ENCODE assay signal across 1 cellular context in the genomic region with DNA sequence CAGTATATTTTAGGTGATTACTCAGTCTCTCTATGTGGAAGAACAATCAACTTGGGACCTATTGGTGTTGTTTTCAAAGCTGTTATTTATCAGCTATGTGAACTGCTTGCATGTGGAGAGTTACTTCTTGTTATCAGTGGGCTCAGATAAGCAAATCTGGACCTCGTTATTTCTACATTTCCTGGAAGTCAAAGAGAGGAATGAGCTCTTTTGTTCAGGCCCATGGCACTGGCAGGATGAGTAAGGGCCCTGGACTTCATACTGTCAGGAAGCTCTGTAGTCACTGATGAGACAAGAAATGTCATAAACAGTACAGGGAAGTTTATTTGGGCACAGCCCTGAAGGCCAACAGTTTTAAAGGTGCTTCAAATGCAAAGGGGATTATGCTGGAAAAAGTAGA.
TF ChIP-seq lines count a peak whose summit lies in the region.

No MANE protein-coding gene starts in this region.

TF ChIP-seq in IMR-90, 13 proteins besides CTCF, POLR2A, EP300 and RAD21 (continued from another document):
- TF ChIP-seq, protein P1, sequence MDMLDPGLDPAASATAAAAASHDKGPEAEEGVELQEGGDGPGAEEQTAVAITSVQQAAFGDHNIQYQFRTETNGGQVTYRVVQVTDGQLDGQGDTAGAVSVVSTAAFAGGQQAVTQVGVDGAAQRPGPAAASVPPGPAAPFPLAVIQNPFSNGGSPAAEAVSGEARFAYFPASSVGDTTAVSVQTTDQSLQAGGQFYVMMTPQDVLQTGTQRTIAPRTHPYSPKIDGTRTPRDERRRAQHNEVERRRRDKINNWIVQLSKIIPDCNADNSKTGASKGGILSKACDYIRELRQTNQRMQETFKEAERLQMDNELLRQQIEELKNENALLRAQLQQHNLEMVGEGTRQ (IDR thresholded peaks at IDR 0.05; ENCODE audit: low read depth, low read length) = no peak
